Comparison of ENCODE assay signal across 13 cellular contexts in genomic region chr19:45049073-45049736, GRCh38. TPM values are rescaled to one million over a fixed set of nuclear protein-coding genes. Genes with fewer than 3 reads are reported as not detected.
DNase-seq lines count a peak whose midpoint lies in the region; ATAC-seq and TF ChIP-seq lines count a peak whose summit lies in the region.
"Had no signal": no experiment of that assay in that cellular context is flagged by ENCODE, and none has a peak within 500 bp of the region (broad histone marks: within the 10 kb centered on the region; RNA-seq: fewer than 3 reads in every experiment).

No MANE protein-coding gene starts in this region.

- 78% methylated on average over 8 of the region's 8 CpGs for WGBS in esophagus muscularis mucosa
- no CpG with 5 or more reads among the region's 8 CpGs for WGBS in trophoblast cell (ENCODE audit: extremely low coverage, insufficient coverage, insufficient read length)

- H3K27ac Mint-ChIP-seq in WTC11 (peak overlapping the region; percentile 88), Calu3 (ENCODE audit: unreplicated experiment) (no peak overlapping the region)
- H3K27ac Mint-ChIP-seq: T-helper 1 cell treated with Interleukin-12 subunit alpha and Interleukin-12 subunit beta and Interleukin-4 antibody, amounts not matched to agents 30 μg/mL and 1 μg/mL, for 36 hours had no signal

- intact Hi-C loops in esophagus muscularis mucosa (cut with DNase I) = no loop called here
- intact Hi-C loops in Calu3 (cut with micrococcal nuclease; ENCODE audit: unreplicated experiment) = no loop called here

- H3K79me1 ChIP-seq in trophoblast cell (ENCODE audit: low read length) = no peaks in the 10 kb centered on the region

- H4K8ac ChIP-seq in trophoblast cell (ENCODE audit: low read depth, low read length) = no peak overlapping the region

- no peak for TF ChIP-seq CTCF in WTC11 (IDR thresholded peaks at IDR 0.05)
- TF ChIP-seq CTCF in esophagus muscularis mucosa (IDR thresholded peaks at IDR 0.05) = no peak
- TF ChIP-seq CTCF in Calu3 (IDR thresholded peaks at IDR 0.05; ENCODE audit: unreplicated experiment) = no peak

- H2AK5ac ChIP-seq in trophoblast cell (ENCODE audit: low read length) = no peak overlapping the region

- no peak overlapping the region for H2BK5ac ChIP-seq in trophoblast cell (ENCODE audit: low read depth, low read length, poor library complexity)

- H3K23ac ChIP-seq in trophoblast cell (ENCODE audit: low read length) = no peak overlapping the region

- POLR2A ChIA-PET in WTC11 (lab: Charles Lee) = no interaction called here

- H3K36me3 ChIP-seq in esophagus muscularis mucosa (peaks cover 36 to 69% (median 51%) of the 10 kb centered on the region in 4 donors), trophoblast cell (ENCODE audit: control insufficient read depth in 1 of 2, insufficient read depth in 2 of 2, low read length in 2 of 2) (peaks cover 36 to 47% of the 10 kb centered on the region in 2 experiments)

- peak overlapping the region; percentile 65 for H3K4ac ChIP-seq in trophoblast cell (ENCODE audit: low read depth, low read length)

- no peaks in the 10 kb centered on the region for H3K27me3 ChIP-seq in esophagus muscularis mucosa
- no peaks in the 10 kb centered on the region for H3K27me3 ChIP-seq in trophoblast cell (ENCODE audit: insufficient read depth, low read length)
- H3K27me3 ChIP-seq: left lung had no signal

- no peak for ATAC-seq in WTC11
- ATAC-seq: left lung had no signal

- no peak overlapping the region for H2BK120ac ChIP-seq in trophoblast cell (ENCODE audit: insufficient read depth, low read length, poor library complexity)

- no peak overlapping the region for H2BK12ac ChIP-seq in trophoblast cell (ENCODE audit: low read length)

- no peak overlapping the region for H4K12ac ChIP-seq in trophoblast cell (ENCODE audit: low read depth, low read length)

- H3K9me3 Mint-ChIP-seq in WTC11 (no peaks in the 10 kb centered on the region), Calu3 (ENCODE audit: low read depth, unreplicated experiment) (no peaks in the 10 kb centered on the region)
- H3K9me3 Mint-ChIP-seq: T-helper 1 cell treated with Interleukin-12 subunit alpha and Interleukin-12 subunit beta and Interleukin-4 antibody, amounts not matched to agents 30 μg/mL and 1 μg/mL, for 36 hours had no signal

- H3K27me3 Mint-ChIP-seq in WTC11 (ENCODE audit: low read depth) (no peaks in the 10 kb centered on the region), Calu3 (ENCODE audit: unreplicated experiment) (no peaks in the 10 kb centered on the region)

- BruUV-seq in Calu3 (replicated peaks; lab: Mats Ljungman, UMichigan) = no TSS peak

- in situ Hi-C loops in G401 (cut with HindIII; ENCODE audit: low sequenced_read_pairs) = no loop called here

- H3K4me2 ChIP-seq in trophoblast cell (ENCODE audit: low read length) = no peak overlapping the region

- no peak overlapping the region for H3K4me3 ChIP-seq in esophagus muscularis mucosa
- H3K4me3 ChIP-seq in trophoblast cell (ENCODE audit: low read depth, low read length) = no peak overlapping the region
- H3K4me3 ChIP-seq: left lung had no signal

- peaks cover 3% of the 10 kb centered on the region for H3K79me2 ChIP-seq in trophoblast cell (ENCODE audit: control insufficient read depth, insufficient read depth, low read length, poor library complexity)

- H3K4me3 Mint-ChIP-seq in WTC11 = no peak overlapping the region
- H3K4me3 Mint-ChIP-seq in Calu3 (ENCODE audit: low read depth, unreplicated experiment) = no peak overlapping the region
- H3K4me3 Mint-ChIP-seq: T-helper 1 cell treated with Interleukin-12 subunit alpha and Interleukin-12 subunit beta and Interleukin-4 antibody, amounts not matched to agents 30 μg/mL and 1 μg/mL, for 36 hours had no signal

- H4K91ac ChIP-seq in trophoblast cell (ENCODE audit: low read depth, low read length) = no peak overlapping the region

- H3K36me3 Mint-ChIP-seq in WTC11 = peaks cover 40% of the 10 kb centered on the region
- H3K36me3 Mint-ChIP-seq in Calu3 (ENCODE audit: insufficient read depth, unreplicated experiment) = peaks cover 56% of the 10 kb centered on the region

- peaks cover 39 to 81% (median 61%) of the 10 kb centered on the region in 4 donors for H3K4me1 ChIP-seq in esophagus muscularis mucosa
- H3K4me1 ChIP-seq in trophoblast cell (ENCODE audit: control insufficient read depth in 1 of 2, insufficient read depth in 2 of 2, low read length in 2 of 2) = peaks cover 0 to 5% of the 10 kb centered on the region in 2 experiments

- no peak overlapping the region for H3K14ac ChIP-seq in trophoblast cell (ENCODE audit: low read length)

- peak overlapping the region in 3 of 4 donors; percentile 17 to 48 (median 20) for H3K27ac ChIP-seq in esophagus muscularis mucosa (replicated peaks in 1 of 4)
- peak overlapping the region; percentile 3 for H3K27ac ChIP-seq in trophoblast cell (ENCODE audit: low read depth, low read length)
- H3K27ac ChIP-seq: left lung had no signal

- H3K9ac ChIP-seq in trophoblast cell (ENCODE audit: low read length) = no peak overlapping the region

- CTCF ChIA-PET in WTC11 (lab: Charles Lee) = interaction anchor here (1.6 to 1.7 kb wide), 2 partner anchors 10 to 60 kb away, joined by 5 to 9 read pairs; no protein-coding TSS in a partner anchor
- CTCF ChIA-PET in Calu3 (lab: Charles Lee) = no interaction called here

- peak overlapping the region; percentile 56 for H3K18ac ChIP-seq in trophoblast cell (ENCODE audit: low read length)

- H3K4me1 Mint-ChIP-seq in WTC11 (no peaks in the 10 kb centered on the region), Calu3 (ENCODE audit: low read depth, unreplicated experiment) (no peaks in the 10 kb centered on the region)

- TF ChIP-seq EP300 in esophagus muscularis mucosa (IDR thresholded peaks at IDR 0.05) = no peak

- peak; percentile 26 for DNase-seq in G401 (ENCODE audit: low spot score)
- no peak for DNase-seq in WTC11 (ENCODE audit: low spot score)
- DNase-seq in esophagus muscularis mucosa (ENCODE audit: extremely low spot score) = no peak
- peak in 1 of 2 donors; percentile 21 for DNase-seq in trophoblast cell
- no peak for DNase-seq in cerebellum (ENCODE audit: low spot score)
- DNase-seq in Calu3 = no peak
- no peak for DNase-seq in COLO668 (lab: John Stamatoyannopoulos, UW; ENCODE audit: unreplicated experiment)
- DNase-seq: activated T-cell treated with anti-CD3 and anti-CD28 coated beads, Interleukin-2, amount 50 U/mL, for 48 hours; erythroblast; left lung; NCI-H524; small intestine had no signal

- TF ChIP-seq POLR2A in esophagus muscularis mucosa (IDR thresholded peaks at IDR 0.05; ENCODE audit: low read depth) = no peak

- H2AFZ ChIP-seq in trophoblast cell (ENCODE audit: insufficient read depth, low read length, poor library complexity) = no peak overlapping the region

- H3K9me3 ChIP-seq in esophagus muscularis mucosa (no peaks in the 10 kb centered on the region), trophoblast cell (ENCODE audit: insufficient read depth, low read depth, low read length) (no peaks in the 10 kb centered on the region)
- H3K9me3 ChIP-seq: left lung had no signal

TF ChIP-seq in WTC11, 78 proteins besides CTCF, POLR2A, EP300 and RAD21 (continues in another document):
- no peak for TF ChIP-seq PREB (CRISPR knock-in tag; IDR thresholded peaks at IDR 0.05; ENCODE audit: borderline replicate concordance)

RNA-seq across cellular contexts. Expression of gene CLASRP, which starts 10.4 kb away (rescaled TPM):
- total RNA-seq in G401 (2014; rRNA removed; shearing (Covaris generic)) = 12.1 and 23.8 TPM in 2 replicates
- total RNA-seq in WTC11 (2021) (85.0 to 88.9 TPM (median 88.0 TPM) in 3 replicates), esophagus muscularis mucosa (10 to 100 TPM; 20.7 to 59.8 (median 32.9) TPM), cerebellum (17.6 TPM), Calu3 (2022) (115 and 126 TPM in 2 replicates)
- 30.4 TPM in 2 replicates for polyA plus RNA-seq in trophoblast cell (2013)

RNA-seq across cellular contexts. Expression of gene ZNF296, which starts 27.1 kb away (rescaled TPM):
- total RNA-seq in G401 (2014; rRNA removed; shearing (Covaris generic)) = not detected in 2 replicates
- total RNA-seq in WTC11 (2021) (13.4 to 14.8 TPM (median 13.8 TPM) in 3 replicates), esophagus muscularis mucosa (under 1 TPM in 2 of 4 donors, not detected in 2; 0.17 to 0.23 TPM), cerebellum (0.45 TPM), Calu3 (2022) (5.3 and 6.3 TPM in 2 replicates)
- 0.62 and 0.67 TPM in 2 replicates for polyA plus RNA-seq in trophoblast cell (2013)

RNA-seq across cellular contexts. Expression of gene GEMIN7, which starts 29.9 kb away (rescaled TPM):
- 93.1 and 100 TPM in 2 replicates for total RNA-seq in G401 (2014; rRNA removed; shearing (Covaris generic))
- total RNA-seq in WTC11 (2021) = 55.0 to 60.3 TPM (median 55.3 TPM) in 3 replicates
- total RNA-seq in esophagus muscularis mucosa = 10 to 100 TPM; 12.3 to 19.1 (median 15.3) TPM
- polyA plus RNA-seq in trophoblast cell (2013) = 18.4 and 19.0 TPM in 2 replicates
- 9.1 TPM for total RNA-seq in cerebellum
- 36.0 and 42.0 TPM in 2 replicates for total RNA-seq in Calu3 (2022)

RNA-seq across cellular contexts. Expression of gene PPP1R37, which starts 43.8 kb away (rescaled TPM):
- total RNA-seq in G401 (2014; rRNA removed; shearing (Covaris generic)) = 28.6 and 42.6 TPM in 2 replicates
- total RNA-seq in WTC11 (2021) (34.5 to 35.9 TPM (median 35.4 TPM) in 3 replicates), esophagus muscularis mucosa (10 to 100 TPM; 21.0 to 46.7 (median 28.3) TPM), cerebellum (19.5 TPM), Calu3 (2022) (45.7 and 59.7 TPM in 2 replicates)
- polyA plus RNA-seq in trophoblast cell (2013) = 12.8 and 12.9 TPM in 2 replicates

RNA-seq across cellular contexts. Expression of gene RELB, which starts 47.9 kb away (rescaled TPM):
- total RNA-seq in G401 (2014; rRNA removed; shearing (Covaris generic)) = 12.7 and 16.6 TPM in 2 replicates
- total RNA-seq in WTC11 (2021) = 8.9 to 10.6 TPM (median 9.9 TPM) in 3 replicates
- total RNA-seq in esophagus muscularis mucosa = 10 to 100 TPM in 1 of 4 donors, 1 to 10 TPM in 3; 5.8 to 15.9 (median 7.5) TPM
- polyA plus RNA-seq in trophoblast cell (2013) = 7.4 and 7.5 TPM in 2 replicates
- total RNA-seq in cerebellum = 1.1 TPM
- 37.9 and 44.5 TPM in 2 replicates for total RNA-seq in Calu3 (2022)
